ENCODE assay signal across 17 cellular contexts in the genomic region with DNA sequence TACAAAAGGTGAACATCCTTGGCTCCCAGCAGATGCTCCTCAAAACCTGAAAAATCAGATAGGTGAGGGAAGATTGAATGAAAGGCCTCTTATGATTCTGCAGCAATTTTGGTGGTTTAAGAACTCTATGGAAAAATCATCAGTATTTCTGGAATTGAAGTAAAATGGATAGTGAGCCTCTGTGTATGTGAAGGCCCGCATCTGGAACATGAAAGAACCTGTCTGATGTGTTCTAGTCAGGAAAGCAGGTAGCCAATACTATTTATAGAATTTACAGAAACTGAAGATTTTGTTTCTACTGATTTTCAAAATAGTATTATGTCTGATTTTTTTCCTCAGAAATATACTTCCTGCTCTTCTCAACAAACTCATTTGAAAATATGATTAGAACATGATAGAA. TPM values are rescaled to one million over a fixed set of nuclear protein-coding genes. Genes with fewer than 3 reads are reported as not detected.
"Had no signal": no experiment of that assay in that cellular context is flagged by ENCODE, and none has a peak within 500 bp of the region (broad histone marks: within the 10 kb centered on the region; RNA-seq: fewer than 3 reads in every experiment).

No MANE protein-coding gene starts in this region.

- H3K9me3 Mint-ChIP-seq: activated CD8-positive, alpha-beta T cell treated with anti-CD3 and anti-CD28 coated beads for 36 hours; activated T-cell treated with anti-CD3 and anti-CD28 coated beads, Interleukin-2, amount 50 U/mL, for 72 hours; stimulated activated naive CD8-positive, alpha-beta T cell treated with anti-CD3 and anti-CD28 coated beads, Interleukin-15, Interleukin-2, amounts not matched to agents 100 ng/mL and 50 ng/mL, for 24 hours; T-helper 1 cell treated with Interleukin-12 subunit alpha and Interleukin-12 subunit beta and Interleukin-4 antibody, amounts not matched to agents 30 μg/mL and 1 μg/mL, for 36 hours had no signal

- H3K27ac ChIP-seq: hepatocyte, neutrophil, prostate gland had no signal

- H3K4me3 Mint-ChIP-seq: activated CD8-positive, alpha-beta T cell treated with anti-CD3 and anti-CD28 coated beads for 36 hours; activated naive CD8-positive, alpha-beta T cell treated with anti-CD3 and anti-CD28 coated beads, Interleukin-2, amount 10 ng/mL, durations not matched to agents 7 days and 5 days; activated T-cell treated with anti-CD3 and anti-CD28 coated beads, Interleukin-2, amount 50 U/mL, for 72 hours; naive thymus-derived CD8-positive, alpha-beta T cell; stimulated activated naive CD8-positive, alpha-beta T cell treated with anti-CD3 and anti-CD28 coated beads, Interleukin-15, Interleukin-2, amounts not matched to agents 100 ng/mL and 50 ng/mL, for 24 hours; T-helper 1 cell treated with Interleukin-12 subunit alpha and Interleukin-12 subunit beta and Interleukin-4 antibody, amounts not matched to agents 30 μg/mL and 1 μg/mL, for 36 hours had no signal

- H3K4me1 Mint-ChIP-seq: activated naive CD8-positive, alpha-beta T cell treated with anti-CD3 and anti-CD28 coated beads, Interleukin-2, amount 10 ng/mL, durations not matched to agents 7 days and 5 days; naive thymus-derived CD8-positive, alpha-beta T cell had no signal

- H3K36me3 ChIP-seq: neutrophil, prostate gland, thoracic aorta, uterus had no signal

- H3K27ac Mint-ChIP-seq: activated CD8-positive, alpha-beta T cell treated with anti-CD3 and anti-CD28 coated beads for 36 hours; activated naive CD8-positive, alpha-beta T cell treated with anti-CD3 and anti-CD28 coated beads, Interleukin-2, amount 10 ng/mL, durations not matched to agents 7 days and 5 days; activated T-cell treated with anti-CD3 and anti-CD28 coated beads, Interleukin-2, amount 50 U/mL, for 72 hours; naive thymus-derived CD8-positive, alpha-beta T cell; stimulated activated naive CD8-positive, alpha-beta T cell treated with anti-CD3 and anti-CD28 coated beads, Interleukin-15, Interleukin-2, amounts not matched to agents 100 ng/mL and 50 ng/mL, for 24 hours; T-helper 1 cell treated with Interleukin-12 subunit alpha and Interleukin-12 subunit beta and Interleukin-4 antibody, amounts not matched to agents 30 μg/mL and 1 μg/mL, for 36 hours had no signal

- ATAC-seq: activated CD8-positive, alpha-beta T cell treated with anti-CD3 and anti-CD28 coated beads for 36 hours; activated T-cell treated with anti-CD3 and anti-CD28 coated beads, Interleukin-2, amount 50 U/mL, for 72 hours; naive thymus-derived CD8-positive, alpha-beta T cell had no signal

- H3K9me3 ChIP-seq: neutrophil, prostate gland, thoracic aorta, uterus had no signal

- H3K27me3 ChIP-seq: hepatocyte, neutrophil, uterus had no signal

- H3K4me3 ChIP-seq: dorsolateral prefrontal cortex, hepatocyte, lung, prostate gland, uterus had no signal

- H3K27me3 Mint-ChIP-seq: stimulated activated naive CD8-positive, alpha-beta T cell treated with anti-CD3 and anti-CD28 coated beads, Interleukin-15, Interleukin-2, amounts not matched to agents 100 ng/mL and 50 ng/mL, for 24 hours had no signal

- H3K36me3 Mint-ChIP-seq: activated naive CD8-positive, alpha-beta T cell treated with anti-CD3 and anti-CD28 coated beads, Interleukin-2, amount 10 ng/mL, durations not matched to agents 7 days and 5 days; naive thymus-derived CD8-positive, alpha-beta T cell had no signal

- DNase-seq: activated CD4-positive, alpha-beta T cell treated with anti-CD3 and anti-CD28 coated beads for 4 hours; activated CD8-positive, alpha-beta memory T cell treated with anti-CD3 and anti-CD28 coated beads, Interleukin-2, amount 50 U/mL, for 4 hours; activated CD8-positive, alpha-beta T cell treated with anti-CD3 and anti-CD28 coated beads for 36 hours; activated gamma-delta T cell treated with Interleukin-2 at 50 U/mL for 16 hours; activated naive CD8-positive, alpha-beta T cell treated with anti-CD3 and anti-CD28 coated beads, Interleukin-2, amount 10 ng/mL, durations not matched to agents 7 days and 5 days; activated T-cell treated with anti-CD3 and anti-CD28 coated beads, Interleukin-2, amount 50 U/mL, for 72 hours; dorsolateral prefrontal cortex; naive thymus-derived CD8-positive, alpha-beta T cell; stimulated activated CD4-positive, alpha-beta T cell treated with anti-CD3 and anti-CD28 coated beads, Interleukin-4, amount 100 ng/mL, for 1 hour; uterus had no signal

RNA-seq across cellular contexts. Expression of a gene that starts 37.3 kb away (rescaled TPM):
- total RNA-seq: activated CD8-positive, alpha-beta T cell treated with anti-CD3 and anti-CD28 coated beads for 36 hours; activated naive CD8-positive, alpha-beta T cell treated with anti-CD3 and anti-CD28 coated beads, Interleukin-2, amount 10 ng/mL, durations not matched to agents 7 days and 5 days; naive thymus-derived CD8-positive, alpha-beta T cell had no signal
- polyA plus RNA-seq: naive thymus-derived CD8-positive, alpha-beta T cell had no signal
